15 cellular contexts compared by ENCODE assay signal in genomic region chr16:72797606-72798005, GRCh38.
"Had no signal": no experiment of that assay in that cellular context is flagged by ENCODE, and none has a peak within 500 bp of the region (broad histone marks: within the 10 kb centered on the region; RNA-seq: fewer than 3 reads in every experiment).

No MANE protein-coding gene starts in this region.

- ATAC-seq: activated CD4-positive, alpha-beta T cell treated with anti-CD3 and anti-CD28 coated beads for 36 hours; gastrocnemius medialis had no signal

- H3K9me3 ChIP-seq: gastrocnemius medialis, stomach, vagina had no signal

- H3K27me3 ChIP-seq: gastrocnemius medialis, stomach, vagina had no signal

- H3K27me3 Mint-ChIP-seq: activated CD4-positive, alpha-beta memory T cell treated with anti-CD3 and anti-CD28 coated beads, Interleukin-2, amount 10 ng/mL, durations not matched to agents 7 days and 5 days; activated CD4-positive, alpha-beta T cell treated with anti-CD3 and anti-CD28 coated beads for 36 hours had no signal

- H3K27ac Mint-ChIP-seq: activated CD4-positive, alpha-beta memory T cell treated with anti-CD3 and anti-CD28 coated beads, Interleukin-2, amount 10 ng/mL, durations not matched to agents 7 days and 5 days; activated CD4-positive, alpha-beta T cell treated with anti-CD3 and anti-CD28 coated beads for 36 hours; activated naive CD4-positive, alpha-beta T cell treated with anti-CD3 and anti-CD28 coated beads for 36 hours; activated T-helper 1 cell treated with anti-CD3 and anti-CD28 coated beads, Interleukin-12 subunit alpha, Interleukin-12 subunit beta, Interleukin-2, Interleukin-4 antibody, amounts not matched to agents 30 ng/mL and 10 ng/mL and 1 ng/mL, durations not matched to agents 14 hours and 24 hours and 36 hours had no signal

- H3K4me1 Mint-ChIP-seq: activated CD4-positive, alpha-beta memory T cell treated with anti-CD3 and anti-CD28 coated beads, Interleukin-2, amount 10 ng/mL, durations not matched to agents 7 days and 5 days; activated CD4-positive, alpha-beta T cell treated with anti-CD3 and anti-CD28 coated beads for 36 hours had no signal

- H3K4me3 ChIP-seq: gastrocnemius medialis, stomach, vagina had no signal

- H3K4me1 ChIP-seq: gastrocnemius medialis, vagina had no signal

- H3K4me3 Mint-ChIP-seq: activated CD4-positive, alpha-beta memory T cell treated with anti-CD3 and anti-CD28 coated beads, Interleukin-2, amount 10 ng/mL, durations not matched to agents 7 days and 5 days; activated CD4-positive, alpha-beta T cell treated with anti-CD3 and anti-CD28 coated beads for 36 hours; activated naive CD4-positive, alpha-beta T cell treated with anti-CD3 and anti-CD28 coated beads for 36 hours; activated T-helper 1 cell treated with anti-CD3 and anti-CD28 coated beads, Interleukin-12 subunit alpha, Interleukin-12 subunit beta, Interleukin-2, Interleukin-4 antibody, amounts not matched to agents 30 ng/mL and 10 ng/mL and 1 ng/mL, durations not matched to agents 14 hours and 24 hours and 36 hours; neural crest cell had no signal

- DNase-seq: activated CD4-positive, alpha-beta memory T cell treated with anti-CD3 and anti-CD28 coated beads, Interleukin-2, amount 10 ng/mL, durations not matched to agents 7 days and 5 days; activated CD4-positive, alpha-beta T cell treated with anti-CD3 and anti-CD28 coated beads for 36 hours; activated CD8-positive, alpha-beta memory T cell treated with anti-CD3 and anti-CD28 coated beads, Interleukin-2, amount 50 U/mL, for 4 hours; activated naive CD4-positive, alpha-beta T cell treated with anti-CD3 and anti-CD28 coated beads for 36 hours; central memory CD4-positive, alpha-beta T cell; cortex of kidney; effector memory CD4-positive, alpha-beta T cell; gastrocnemius medialis; stimulated activated CD4-positive, alpha-beta T cell treated with anti-CD3 and anti-CD28 coated beads, Interleukin-4, amount 100 ng/mL, for 1 hour; stimulated activated CD8-positive, alpha-beta memory T cell treated with anti-CD3 and anti-CD28 coated beads, Interleukin-4, amount 100 ng/mL, for 48 hours; stomach had no signal

- H3K9me3 Mint-ChIP-seq: activated naive CD4-positive, alpha-beta T cell treated with anti-CD3 and anti-CD28 coated beads for 36 hours; activated T-helper 1 cell treated with anti-CD3 and anti-CD28 coated beads, Interleukin-12 subunit alpha, Interleukin-12 subunit beta, Interleukin-2, Interleukin-4 antibody, amounts not matched to agents 30 ng/mL and 10 ng/mL and 1 ng/mL, durations not matched to agents 14 hours and 24 hours and 36 hours; neural crest cell had no signal

- H3K27ac ChIP-seq: gastrocnemius medialis, vagina, VCaP had no signal
